17 cellular contexts compared by ENCODE assay signal in the genomic region with DNA sequence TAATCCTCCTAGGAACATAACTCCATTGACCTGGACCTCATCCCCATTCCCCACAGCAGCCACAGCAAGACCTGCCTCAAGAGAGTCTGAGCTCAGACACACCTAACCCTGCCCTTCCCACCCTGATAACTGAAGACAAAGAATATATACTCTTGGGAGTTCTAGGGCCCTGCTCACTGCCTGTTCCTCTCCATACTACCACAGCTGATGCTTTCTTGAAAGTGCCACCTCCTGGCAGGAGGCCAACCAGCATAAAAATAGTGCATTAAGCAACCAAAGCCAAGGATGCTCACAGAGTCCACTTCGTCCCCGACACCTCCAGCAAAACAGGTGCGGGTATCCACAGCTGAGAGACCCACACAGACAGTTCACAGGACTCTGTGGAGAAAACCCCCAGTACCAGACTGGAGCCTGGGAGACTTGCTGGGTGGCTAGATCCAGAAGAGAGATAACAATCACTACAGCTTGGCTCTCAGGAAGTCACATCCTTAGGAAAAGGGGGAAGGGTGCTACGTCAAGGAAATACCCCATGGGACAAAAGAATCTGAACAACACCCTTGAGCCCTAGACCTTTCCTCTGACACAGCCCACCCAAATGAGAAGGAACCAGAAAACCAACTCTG.
"Had no signal": no experiment of that assay in that cellular context is flagged by ENCODE, and none has a peak within 500 bp of the region (broad histone marks: within the 10 kb centered on the region; RNA-seq: fewer than 3 reads in every experiment).

No MANE protein-coding gene starts in this region.

- H3K4me1 ChIP-seq: ascending aorta, prostate gland had no signal

- H3K36me3 ChIP-seq: prostate gland had no signal

- H3K4me3 ChIP-seq: ascending aorta, coronary artery, esophagus muscularis mucosa, hepatocyte, mucosa of descending colon, prostate gland, thoracic aorta, upper lobe of left lung had no signal

- H3K4me2 ChIP-seq: hepatocyte had no signal

- H3K4me3 Mint-ChIP-seq: activated naive CD4-positive, alpha-beta T cell treated with anti-CD3 and anti-CD28 coated beads, Interleukin-2, amount 50 U/mL, for 24 hours; naive thymus-derived CD4-positive, alpha-beta T cell; stimulated activated effector memory CD8-positive, alpha-beta T cell treated with anti-CD3 and anti-CD28 coated beads, Interleukin-12 subunit alpha, Interleukin-12 subunit beta, amount 100 ng/mL, for 72 hours had no signal

- H3K27ac Mint-ChIP-seq: activated naive CD4-positive, alpha-beta T cell treated with anti-CD3 and anti-CD28 coated beads, Interleukin-2, amount 50 U/mL, for 24 hours; stimulated activated effector memory CD8-positive, alpha-beta T cell treated with anti-CD3 and anti-CD28 coated beads, Interleukin-12 subunit alpha, Interleukin-12 subunit beta, amount 100 ng/mL, for 72 hours had no signal

- H3K27me3 Mint-ChIP-seq: activated naive CD4-positive, alpha-beta T cell treated with anti-CD3 and anti-CD28 coated beads, Interleukin-2, amount 50 U/mL, for 24 hours; naive thymus-derived CD4-positive, alpha-beta T cell had no signal

- H3K27ac ChIP-seq: ascending aorta, coronary artery, esophagus muscularis mucosa, hepatocyte, prostate gland, thoracic aorta, WERI-Rb-1 had no signal

- ATAC-seq: mucosa of descending colon; naive thymus-derived CD4-positive, alpha-beta T cell; sciatic nerve; stimulated activated effector memory CD8-positive, alpha-beta T cell treated with anti-CD3 and anti-CD28 coated beads, Interleukin-12 subunit alpha, Interleukin-12 subunit beta, amount 100 ng/mL, for 72 hours had no signal

- H3K27me3 ChIP-seq: ascending aorta, esophagus muscularis mucosa, hepatocyte, upper lobe of left lung had no signal

- DNase-seq: activated CD4-positive, alpha-beta T cell treated with anti-CD3 and anti-CD28 coated beads for 1 hour; activated CD8-positive, alpha-beta memory T cell treated with anti-CD3 and anti-CD28 coated beads for 24 hours; activated gamma-delta T cell; mucosa of descending colon; naive thymus-derived CD4-positive, alpha-beta T cell; stimulated activated CD4-positive, alpha-beta T cell treated with anti-CD3 and anti-CD28 coated beads, Interleukin-4, amount 100 ng/mL, for 24 hours; upper lobe of left lung; WERI-Rb-1 had no signal

- H2AFZ ChIP-seq: hepatocyte had no signal

- H3K9me3 ChIP-seq: esophagus muscularis mucosa, mucosa of descending colon, prostate gland, thoracic aorta, upper lobe of left lung had no signal

- H3K9me3 Mint-ChIP-seq: activated naive CD4-positive, alpha-beta T cell treated with anti-CD3 and anti-CD28 coated beads, Interleukin-2, amount 50 U/mL, for 24 hours; stimulated activated effector memory CD8-positive, alpha-beta T cell treated with anti-CD3 and anti-CD28 coated beads, Interleukin-12 subunit alpha, Interleukin-12 subunit beta, amount 100 ng/mL, for 72 hours had no signal

- H3K79me2 ChIP-seq: hepatocyte had no signal
